In the genomic region with DNA sequence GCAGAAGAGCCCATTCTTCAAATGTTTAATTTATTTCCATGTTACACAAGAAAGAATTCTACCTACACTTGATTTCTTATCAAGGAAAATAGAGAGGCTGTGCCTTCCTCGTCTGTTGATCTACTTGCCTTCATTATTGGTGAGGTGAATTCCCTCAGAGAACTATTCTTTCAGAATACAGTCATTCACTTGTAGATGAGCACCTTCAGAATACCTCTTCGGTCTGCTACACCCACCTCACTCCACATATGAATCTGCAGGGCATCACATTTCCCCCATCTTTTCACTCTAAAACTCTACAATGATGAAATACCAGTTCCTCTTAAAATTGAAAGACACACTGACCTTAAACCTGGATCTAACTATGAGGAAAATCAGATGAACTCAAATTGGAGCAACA, we compare ENCODE assay signal across 1 cellular context.
TF ChIP-seq lines count a peak whose summit lies in the region.

No MANE protein-coding gene starts in this region.

TF ChIP-seq in H1, 55 proteins besides CTCF, POLR2A, EP300 and RAD21:
- TF ChIP-seq HDAC2 (IDR thresholded peaks at IDR 0.05; ENCODE audit: borderline replicate concordance in 1 of 2, low read depth in 2 of 2, low read length in 2 of 2) (0 out of 4 replicates have a peak, but pooled peaks of 1 of the 2 experiments have one; percentile 15), RBBP5 (IDR thresholded peaks at IDR 0.05; ENCODE audit: borderline replicate concordance, low read depth, low read length) (no peak)
